8 cellular contexts compared by ENCODE assay signal in genomic region chr13:97257228-97257755, GRCh38. TPM values are rescaled to one million over a fixed set of nuclear protein-coding genes. Genes with fewer than 3 reads are reported as not detected.
A peak's percentile ranks its signal among the peaks of the same experiment; 100 is the strongest.
DNase-seq lines count a peak whose midpoint lies in the region; ATAC-seq and TF ChIP-seq lines count a peak whose summit lies in the region.

No MANE protein-coding gene starts in this region.

- no peaks in the 10 kb centered on the region for H3K79me1 ChIP-seq in mesendoderm (ENCODE audit: low read length)

- H3K4ac ChIP-seq in mesendoderm (ENCODE audit: low read depth, low read length): peak overlapping the region; percentile 26

- H3K4me1 ChIP-seq in mesendoderm (ENCODE audit: control insufficient read depth, low read depth, low read length) (peaks cover 4% of the 10 kb centered on the region), uterus (peaks cover 20 to 22% of the 10 kb centered on the region in 2 donors)

- H3K27me3 ChIP-seq in mesendoderm (ENCODE audit: insufficient read depth, low read length, poor library complexity) (no peaks in the 10 kb centered on the region), uterus (no peaks in the 10 kb centered on the region)

- H3K36me3 ChIP-seq in mesendoderm (ENCODE audit: control insufficient read depth, insufficient read depth, low read length) (no peaks in the 10 kb centered on the region), uterus (no peaks in the 10 kb centered on the region)

- no peak overlapping the region for H2AK5ac ChIP-seq in mesendoderm (ENCODE audit: low read length)

- no peak overlapping the region for H3K23ac ChIP-seq in mesendoderm (ENCODE audit: low read length)

- H4K8ac ChIP-seq in mesendoderm (ENCODE audit: low read depth, low read length): no peak overlapping the region

- H3K9ac ChIP-seq in mesendoderm (ENCODE audit: low read length): no peak overlapping the region

- H2BK5ac ChIP-seq in mesendoderm (ENCODE audit: low read length): no peak overlapping the region

- peak overlapping the region; percentile 8 for H3K27ac ChIP-seq in mesendoderm (ENCODE audit: low read depth, low read length)
- peak overlapping the region; percentile 63 to 71 for H3K27ac ChIP-seq in uterus

- H3K9me3 Mint-ChIP-seq in activated naive CD4-positive, alpha-beta T cell treated with anti-CD3 and anti-CD28 coated beads, Interleukin-2, amount 50 U/mL, for 72 hours: peaks cover 0 to 5% of the 10 kb centered on the region in 2 donors
- H3K9me3 Mint-ChIP-seq in activated naive CD4-positive, alpha-beta T cell treated with anti-CD3 and anti-CD28 coated beads for 36 hours: no peaks in the 10 kb centered on the region
- no peaks in the 10 kb centered on the region for H3K9me3 Mint-ChIP-seq in MCF 10A (ENCODE audit: unreplicated experiment)

- CTCF ChIA-PET in activated naive CD4-positive, alpha-beta T cell treated with anti-CD3 and anti-CD28 coated beads for 36 hours (lab: Charles Lee): interaction anchor here (0.7 to 1.1 kb wide), 3 partner anchors 73 to 402 kb away, joined by 3 to 5 read pairs (median 3); no protein-coding TSS in a partner anchor
- CTCF ChIA-PET in MCF 10A (lab: Yijun Ruan, JAX): interaction anchor here (0.6 to 6.8 kb wide), 12 partner anchors 12 to 239 kb away, joined by 3 to 77 read pairs (median 4); partner anchors contain the start of gene MBNL2

- no peak overlapping the region for H2BK120ac ChIP-seq in mesendoderm (ENCODE audit: low read depth, low read length)

- H3K36me3 Mint-ChIP-seq in activated naive CD4-positive, alpha-beta T cell treated with anti-CD3 and anti-CD28 coated beads, Interleukin-2, amount 50 U/mL, for 72 hours: peaks cover 5 to 25% of the 10 kb centered on the region in 2 donors
- H3K36me3 Mint-ChIP-seq in activated naive CD4-positive, alpha-beta T cell treated with anti-CD3 and anti-CD28 coated beads for 36 hours (ENCODE audit: low read depth): peaks cover 5% of the 10 kb centered on the region
- no peaks in the 10 kb centered on the region for H3K36me3 Mint-ChIP-seq in MCF 10A (ENCODE audit: insufficient read depth, unreplicated experiment)

- H3K4me3 ChIP-seq in mesendoderm (ENCODE audit: low read length) (no peak overlapping the region), uterus (no peak overlapping the region)

- BruUV-seq in MCF 10A (replicated peaks; lab: Mats Ljungman, UMichigan): no TSS peak

- POLR2A ChIA-PET in MCF 10A (lab: Yijun Ruan, JAX): interaction anchor here (0.6 to 8.5 kb wide), 15 partner anchors 9 to 611 kb away, joined by 3 to 423 read pairs (median 5); partner anchors contain the start of genes MBNL2 and RAP2A

- H3K18ac ChIP-seq in mesendoderm (ENCODE audit: low read length): peak overlapping the region; percentile 14

- no peak for TF ChIP-seq POLR2A in uterus (IDR thresholded peaks at IDR 0.05)

- intact Hi-C loops in activated naive CD4-positive, alpha-beta T cell treated with anti-CD3 and anti-CD28 coated beads for 36 hours (cut with micrococcal nuclease): no loop called here
- intact Hi-C loops in MCF 10A (cut with micrococcal nuclease) (no loop called here), uterus (cut with DNase I; ENCODE audit: low total_unique reads) (no loop called here)

- no peak overlapping the region for H3K4me3 Mint-ChIP-seq in activated naive CD4-positive, alpha-beta T cell treated with anti-CD3 and anti-CD28 coated beads for 36 hours
- peak overlapping the region; percentile 56 for H3K4me3 Mint-ChIP-seq in MCF 10A (ENCODE audit: unreplicated experiment)

- H3K4me1 Mint-ChIP-seq in activated naive CD4-positive, alpha-beta T cell treated with anti-CD3 and anti-CD28 coated beads for 36 hours (ENCODE audit: low read depth): peaks cover 69% of the 10 kb centered on the region
- peaks cover 69% of the 10 kb centered on the region for H3K4me1 Mint-ChIP-seq in MCF 10A (ENCODE audit: insufficient read depth, unreplicated experiment)

- no peaks in the 10 kb centered on the region for H3K27me3 Mint-ChIP-seq in activated naive CD4-positive, alpha-beta T cell treated with anti-CD3 and anti-CD28 coated beads for 36 hours (ENCODE audit: low read depth)
- H3K27me3 Mint-ChIP-seq in MCF 10A (ENCODE audit: insufficient read depth, unreplicated experiment): no peaks in the 10 kb centered on the region

- ATAC-seq in activated naive CD4-positive, alpha-beta T cell treated with anti-CD3 and anti-CD28 coated beads, Interleukin-2, amount 50 U/mL, for 72 hours: no peak

- H3K79me2 ChIP-seq in mesendoderm (ENCODE audit: control insufficient read depth, insufficient read depth, low read length): no peaks in the 10 kb centered on the region

- H3K4me2 ChIP-seq in mesendoderm (ENCODE audit: low read length): no peak overlapping the region

- TF ChIP-seq CTCF in MCF 10A (IDR thresholded peaks at IDR 0.05; ENCODE audit: unreplicated experiment) (no peak), uterus (IDR thresholded peaks at IDR 0.05) (no peak)

- WGBS in mesendoderm (ENCODE audit: extremely low coverage, insufficient coverage, low lambda C conversion rate): no CpG with 5 or more reads among the region's 6 CpGs

- H3K56ac ChIP-seq in mesendoderm (ENCODE audit: low read length): no peak overlapping the region

- H4K5ac ChIP-seq in mesendoderm (ENCODE audit: low read length): no peak overlapping the region

- no peak for DNase-seq in activated naive CD4-positive, alpha-beta T cell treated with anti-CD3 and anti-CD28 coated beads, Interleukin-2, amount 50 U/mL, for 72 hours (ENCODE audit: low spot score in 2 of 2)
- no peak for DNase-seq in activated naive CD4-positive, alpha-beta T cell treated with anti-CD3 and anti-CD28 coated beads for 36 hours
- DNase-seq in MCF 10A (ENCODE audit: unreplicated experiment): peak; percentile 44
- no peak for DNase-seq in mesendoderm
- DNase-seq in uterus: no peak
- DNase-seq in SHP77 treated with DMSO at 0.1 percent for 48 hours (lab: John Stamatoyannopoulos, UW): no peak
- no peak for DNase-seq in NCI-H526 (lab: John Stamatoyannopoulos, UW)
- DNase-seq in SIG-M5 treated with dmso at 0.1 percent for 504 hours (lab: John Stamatoyannopoulos, UW; ENCODE audit: unreplicated experiment): no peak

- H2BK15ac ChIP-seq in mesendoderm (replicated peaks; ENCODE audit: low read depth): no peak overlapping the region

- H3K27ac Mint-ChIP-seq in activated naive CD4-positive, alpha-beta T cell treated with anti-CD3 and anti-CD28 coated beads, Interleukin-2, amount 50 U/mL, for 72 hours: peak overlapping the region; percentile 78 to 98
- H3K27ac Mint-ChIP-seq in activated naive CD4-positive, alpha-beta T cell treated with anti-CD3 and anti-CD28 coated beads for 36 hours: no peak overlapping the region
- H3K27ac Mint-ChIP-seq in MCF 10A (ENCODE audit: low read depth, unreplicated experiment): peak overlapping the region; percentile 96

- H3K9me3 ChIP-seq in uterus: no peaks in the 10 kb centered on the region

RNA-seq across cellular contexts. Expression of gene MBNL2, which starts 35.2 kb away (rescaled TPM):
- 10 to 100 TPM; 15.2 to 22.7 TPM for total RNA-seq in activated naive CD4-positive, alpha-beta T cell treated with anti-CD3 and anti-CD28 coated beads, Interleukin-2, amount 50 U/mL, for 72 hours
- 10 to 100 TPM; 16.8 to 18.8 TPM for total RNA-seq in activated naive CD4-positive, alpha-beta T cell treated with anti-CD3 and anti-CD28 coated beads for 36 hours
- 74.3 and 85.8 TPM in 2 replicates for total RNA-seq in MCF 10A (2022)
- polyA plus RNA-seq in mesendoderm (2013, experiment 1 of 2): 2.0 TPM
- 2.2 TPM for polyA plus RNA-seq in mesendoderm (2013, experiment 2 of 2)
- total RNA-seq in uterus: 100 to 1,000 TPM in 1 of 4 donors, 10 to 100 TPM in 3; 50.7 to 115 (median 72.0) TPM
